8 cellular contexts compared by ENCODE assay signal in genomic region chr14:35046751-35047536, GRCh38. TPM values are rescaled to one million over a fixed set of nuclear protein-coding genes. Genes with fewer than 3 reads are reported as not detected.
DNase-seq lines count a peak whose midpoint lies in the region; ATAC-seq, FAIRE-seq and TF ChIP-seq lines count a peak whose summit lies in the region.

No MANE protein-coding gene starts in this region.

- peaks cover 5 to 23% (median 15%) of the 10 kb centered on the region in 11 experiments; a peak in 15 of 22 replicates for H3K36me3 ChIP-seq in BLaER1 treated with 17β-estradiol and CSF1 and Interleukin-3, amounts not matched to agents 10 nM and 100 nM
- H3K36me3 ChIP-seq in ascending aorta = no peaks in the 10 kb centered on the region
- no peaks in the 10 kb centered on the region for H3K36me3 ChIP-seq in iPS-18a (ENCODE audit: control insufficient read depth, low read depth, low read length)
- H3K36me3 ChIP-seq in small intestine (ENCODE audit: control insufficient read depth in 2 of 2, insufficient read depth in 2 of 2, low read length in 2 of 2) = no peaks in the 10 kb centered on the region

- no peaks in the 10 kb centered on the region for H3K9me3 ChIP-seq in BLaER1 treated with 17β-estradiol and CSF1 and Interleukin-3, amounts not matched to agents 10 nM and 100 nM (replicated peaks in 1 of 11)
- H3K9me3 ChIP-seq in ascending aorta (no peaks in the 10 kb centered on the region), iPS-18a (ENCODE audit: control insufficient read depth, low read depth, low read length) (no peaks in the 10 kb centered on the region), small intestine (ENCODE audit: control insufficient read depth, low read depth) (no peaks in the 10 kb centered on the region)

- ATAC-seq in GM18858 (IDR thresholded peaks at IDR 0.05; ENCODE audit: unreplicated experiment) (peak; percentile 16), HG03095 (IDR thresholded peaks at IDR 0.05; ENCODE audit: unreplicated experiment) (peak; percentile 33), HG02970 (IDR thresholded peaks at IDR 0.05; ENCODE audit: low FRiP score, unreplicated experiment) (no peak)

- H3K9ac ChIP-seq in BLaER1 treated with 17β-estradiol and CSF1 and Interleukin-3, amounts not matched to agents 10 nM and 100 nM = peak overlapping the region; percentile 74 to 87 (median 84)
- H3K9ac ChIP-seq in iPS-18a (ENCODE audit: low read length) = peak overlapping the region; percentile 77

- no peak for FAIRE-seq in small intestine (lab: Jason Lieb, UNC)

- peak overlapping the region; percentile 76 to 91 (median 83) for H3K4me3 ChIP-seq in BLaER1 treated with 17β-estradiol and CSF1 and Interleukin-3, amounts not matched to agents 10 nM and 100 nM
- H3K4me3 ChIP-seq in ascending aorta (peak overlapping the region; percentile 81 to 89), iPS-18a (ENCODE audit: low read length) (peak overlapping the region; percentile 90), small intestine (ENCODE audit: low read depth in 1 of 2, low read length in 2 of 2) (peak overlapping the region; percentile 59 to 68)

- WGBS in small intestine, 3 donors = 11 to 19% (median 14%) methylated on average over 23 of the region's 23 CpGs

- peak overlapping the region; percentile 67 to 85 (median 74) for H3K27ac ChIP-seq in BLaER1 treated with 17β-estradiol and CSF1 and Interleukin-3, amounts not matched to agents 10 nM and 100 nM
- peak overlapping the region; percentile 99 for H3K27ac ChIP-seq in ascending aorta
- no peak overlapping the region for H3K27ac ChIP-seq in iPS-18a (ENCODE audit: low read length)
- H3K27ac ChIP-seq in small intestine (ENCODE audit: low read depth in 1 of 2, low read length in 1 of 2) = peak overlapping the region; percentile 94

- peak; percentile 41 to 72 for DNase-seq in NCI-H524 (lab: John Stamatoyannopoulos, UW)
- DNase-seq in ascending aorta (ENCODE audit: low spot score in 2 of 2) = peak; percentile 14 to 81
- DNase-seq in small intestine = peak; percentile 80

- TF ChIP-seq CTCF in ascending aorta (IDR thresholded peaks at IDR 0.05) = no peak

- intact Hi-C loops in ascending aorta (cut with DNase I) = loop anchor here (1.0 to 10.0 kb wide), 8 partner anchors 65 to 778 kb away; partner anchors contain the start of genes BRMS1L, CFL2, NFKBIA and PRORP

- H4K20me1 ChIP-seq in BLaER1 treated with 17β-estradiol and CSF1 and Interleukin-3, amounts not matched to agents 10 nM and 100 nM = no peaks in the 10 kb centered on the region

- peaks cover 12 to 38% (median 17%) of the 10 kb centered on the region in 10 experiments for H3K4me1 ChIP-seq in BLaER1 treated with 17β-estradiol and CSF1 and Interleukin-3, amounts not matched to agents 10 nM and 100 nM
- peaks cover 0 to 14% of the 10 kb centered on the region in 2 donors for H3K4me1 ChIP-seq in ascending aorta
- H3K4me1 ChIP-seq in iPS-18a (ENCODE audit: control insufficient read depth, low read depth, low read length) = peaks cover 5% of the 10 kb centered on the region
- H3K4me1 ChIP-seq in small intestine (ENCODE audit: control insufficient read depth in 2 of 2, insufficient read depth in 1 of 2, low read depth in 1 of 2, low read length in 1 of 2) = peaks cover 0 to 8% of the 10 kb centered on the region in 2 donors

- no peaks in the 10 kb centered on the region for H3K27me3 ChIP-seq in BLaER1 treated with 17β-estradiol and CSF1 and Interleukin-3, amounts not matched to agents 10 nM and 100 nM
- H3K27me3 ChIP-seq in ascending aorta (no peaks in the 10 kb centered on the region), iPS-18a (ENCODE audit: control insufficient read depth, insufficient read depth, low read length) (no peaks in the 10 kb centered on the region), small intestine (ENCODE audit: control insufficient read depth in 2 of 2, insufficient read depth in 2 of 2, low read length in 2 of 2) (no peaks in the 10 kb centered on the region)

- peak overlapping the region; percentile 78 to 96 (median 91) for H3K4me2 ChIP-seq in BLaER1 treated with 17β-estradiol and CSF1 and Interleukin-3, amounts not matched to agents 10 nM and 100 nM

RNA-seq across cellular contexts. Expression of gene FAM177A1, which starts 0.9 kb away (rescaled TPM):
- 35.1 TPM for total RNA-seq in ascending aorta
- polyA plus RNA-seq in small intestine = 100 to 1,000 TPM in 1 of 3 donors, 10 to 100 TPM in 2; 47.7 to 111 (median 82.4) TPM
